In the genomic region with DNA sequence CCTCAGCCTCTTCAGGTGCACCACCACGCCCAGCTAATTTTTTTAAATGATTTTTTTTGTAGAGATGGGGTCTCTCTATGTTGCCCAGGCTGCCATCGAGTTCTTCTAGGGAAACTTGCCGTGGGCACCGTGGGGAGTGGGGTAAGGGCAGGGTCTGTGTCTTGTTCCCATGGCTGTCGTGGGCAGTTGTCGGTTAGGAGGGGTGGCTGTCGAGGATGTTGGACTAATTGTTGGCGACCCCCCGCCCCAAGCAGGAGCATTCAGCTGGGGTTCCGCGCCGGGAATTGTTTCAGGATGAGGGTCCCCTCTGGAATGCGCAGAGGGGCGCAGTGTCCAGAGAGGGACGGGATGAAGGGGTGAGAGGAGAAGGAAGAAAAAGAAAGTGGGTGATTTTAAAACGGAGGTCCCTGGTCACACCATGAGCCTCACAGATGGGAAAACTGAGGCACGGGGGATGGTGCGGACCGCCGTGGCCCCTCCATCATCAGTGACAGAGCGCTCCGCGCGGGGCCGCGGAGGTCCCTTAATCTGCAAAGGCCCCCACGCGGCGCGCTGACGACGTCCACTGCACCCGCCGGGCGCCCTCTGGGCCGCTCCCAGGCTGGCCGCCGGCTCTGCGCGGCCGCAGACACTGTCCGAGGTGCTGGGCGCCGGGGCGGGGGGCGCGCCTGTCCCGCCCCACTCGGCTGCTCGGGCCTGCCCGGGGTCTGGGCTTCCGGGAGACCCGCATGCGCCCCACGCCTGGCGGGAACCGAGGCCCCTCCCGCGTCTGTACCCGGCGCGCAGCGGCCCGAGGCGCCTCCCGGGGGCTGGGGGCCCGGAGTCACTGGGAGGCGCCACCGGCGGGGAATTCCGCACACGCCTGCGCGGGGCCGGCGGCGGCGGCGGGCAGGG, we compare ENCODE assay signal across 8 cellular contexts. TPM values are rescaled to one million over a fixed set of nuclear protein-coding genes. Genes with fewer than 3 reads are reported as not detected.
DNase-seq lines count a peak whose midpoint lies in the region; TF ChIP-seq lines count a peak whose summit lies in the region.

No MANE protein-coding gene starts in this region.

- H3K27ac ChIP-seq in VCaP = peak overlapping the region; percentile 98
- H3K27ac ChIP-seq in mammary epithelial cell (ENCODE audit: insufficient read depth, low read depth, low read length) = peak overlapping the region; percentile 69
- H3K27ac ChIP-seq in spleen = peak overlapping the region; percentile 88 to 98 (median 94)

- H3K4me3 ChIP-seq in mammary epithelial cell (replicated peaks in 1 of 3; ENCODE audit: insufficient read depth in 1 of 3, low read depth in 2 of 3, low read length in 3 of 3) (peak overlapping the region; percentile 38 to 45 (median 43)), spleen (peak overlapping the region; percentile 40 to 87 (median 65))

- CTCF ChIA-PET in mammary epithelial cell (lab: Charles Lee; ENCODE audit: low non-redundant PET) = interaction anchor here (0.6 kb wide), 1 partner anchor 1469 kb away, joined by 5 read pairs; no protein-coding TSS in a partner anchor

- H3K4me1 ChIP-seq in mammary epithelial cell (ENCODE audit: insufficient read depth, low read length) (peaks cover 39% of the 10 kb centered on the region), spleen (peaks cover 16 to 74% (median 64%) of the 10 kb centered on the region in 6 donors)

- H3K9ac ChIP-seq in mammary epithelial cell (ENCODE audit: insufficient read depth, low read length) = peak overlapping the region; percentile 61

- intact Hi-C loops in mammary epithelial cell (cut with micrococcal nuclease) (no loop called here), spleen (cut with DNase I; ENCODE audit: low total_unique reads) (no loop called here)

- H4K20me1 ChIP-seq in mammary epithelial cell (ENCODE audit: insufficient read depth, low read length) = no peaks in the 10 kb centered on the region

- H3K79me2 ChIP-seq in mammary epithelial cell (ENCODE audit: insufficient read depth, low read length) = peaks cover 32% of the 10 kb centered on the region

- peak overlapping the region; percentile 85 for H3K4me2 ChIP-seq in mammary epithelial cell (ENCODE audit: insufficient read depth, low read depth, low read length)

- in situ Hi-C loops in GM18951 (cut with MboI; ENCODE audit: low sequenced_read_pairs, unreplicated experiment) (no loop called here), mammary epithelial cell (cut with MboI; ENCODE audit: low sequenced_read_pairs in 2 of 2) (loop anchor here in 1 of 2 donors (10.0 kb wide), 1 partner anchor 115 kb away; a partner anchor contains a TSS)

- TF ChIP-seq CTCF in VCaP (conservative IDR thresholded peaks at IDR 0.05) (peak; percentile 10; the same call in 1 of the 2 replicates), mammary epithelial cell (conservative IDR thresholded peaks at IDR 0.05 in 1 of 2, IDR thresholded peaks at IDR 0.05 in 1 of 2; ENCODE audit: extremely low read depth in 1 of 2, insufficient read depth in 1 of 2, low read depth in 1 of 2, low read length in 2 of 2) (peak in 1 of 2 donors; percentile 6), spleen (IDR thresholded peaks at IDR 0.05 in 8 of 11, conservative IDR thresholded peaks at IDR 0.05 in 3 of 11) (no peak)

- TF ChIP-seq POLR2A in GM18951 (IDR thresholded peaks at IDR 0.05; ENCODE audit: extremely low read depth, insufficient read depth, insufficient read length) (peak; percentile 62), spleen (IDR thresholded peaks at IDR 0.05) (peak in 2 of 3 donors; percentile 31 to 35)

- H2AFZ ChIP-seq in mammary epithelial cell (ENCODE audit: low read depth, low read length) = peak overlapping the region; percentile 77

- no TSS peak for BruUV-seq in mammary epithelial cell (replicated peaks; lab: Mats Ljungman, UMichigan)

- WGBS in mammary epithelial cell (ENCODE audit: low coverage, missing lambda C conversion rate) = 23% methylated on average over 21 of the region's 79 CpGs
- 11 to 37% (median 19%) methylated on average over 31 to 79 of the region's 79 CpGs for WGBS in spleen, 5 donors

- no peaks in the 10 kb centered on the region for H3K27me3 ChIP-seq in mammary epithelial cell (ENCODE audit: insufficient read depth, low read length)
- no peaks in the 10 kb centered on the region for H3K27me3 ChIP-seq in spleen (replicated peaks in 1 of 7)

- H3K36me3 ChIP-seq in mammary epithelial cell (ENCODE audit: insufficient read depth, low read length) (no peaks in the 10 kb centered on the region), spleen (peaks cover 0 to 7% (median 0%) of the 10 kb centered on the region in 6 donors)

- H3K9me3 ChIP-seq in mammary epithelial cell (replicated peaks; ENCODE audit: insufficient read depth, low read length) (no peaks in the 10 kb centered on the region), spleen (no peaks in the 10 kb centered on the region)

- dilution Hi-C loops in mammary epithelial cell (cut with HindIII; ENCODE audit: low sequenced_read_pairs) = loop anchor here (5.0 kb wide), 1 partner anchor 43 kb away; no protein-coding TSS in a partner anchor

- peak; percentile 96 for DNase-seq in AG08396 (ENCODE audit: low spot score)
- peak; percentile 71 for DNase-seq in LHCN-M2 (ENCODE audit: low read depth)
- DNase-seq in mammary epithelial cell = peak; percentile 66
- DNase-seq in iris pigment epithelial cell (ENCODE audit: low read depth) = peak; percentile 75
- peak; percentile 95 for DNase-seq in spleen
- DNase-seq in OCI-M2 (lab: John Stamatoyannopoulos, UW; ENCODE audit: unreplicated experiment) = no peak

RNA-seq across cellular contexts. Expression of a gene that starts 0.8 kb away (rescaled TPM):
- total RNA-seq in LHCN-M2 (2014; rRNA removed) (53.7 and 64.9 TPM in 2 replicates), mammary epithelial cell (10 to 100 TPM; 69.8 to 94.4 TPM), spleen (100 to 1,000 TPM; 303 to 481 (median 353) TPM)
- polyA plus RNA-seq in LHCN-M2 (2012) = 28.0 TPM
- polyA plus RNA-seq in mammary epithelial cell (25.2 TPM), spleen (10 to 100 TPM; 36.7 to 78.7 (median 57.0) TPM)
- 139 TPM for polyA minus RNA-seq in mammary epithelial cell

RNA-seq across cellular contexts. Expression of a gene that starts 39.7 kb away (rescaled TPM):
- total RNA-seq in LHCN-M2 (2014; rRNA removed) (9.6 and 9.8 TPM in 2 replicates), mammary epithelial cell (10 to 100 TPM; 10.2 to 12.0 TPM), spleen (10 to 100 TPM; 22.8 to 39.7 (median 33.9) TPM)
- polyA plus RNA-seq in LHCN-M2 (2012) = 7.2 TPM
- polyA plus RNA-seq in mammary epithelial cell (1.5 TPM), spleen (10 to 100 TPM in 1 of 3 donors, 1 to 10 TPM in 2; 6.8 to 22.4 (median 8.2) TPM)
- 7.4 TPM for polyA minus RNA-seq in mammary epithelial cell

RNA-seq across cellular contexts. Expression of a gene that starts 39.8 kb away (rescaled TPM):
- total RNA-seq in LHCN-M2 (2014; rRNA removed) (20.4 and 25.0 TPM in 2 replicates), mammary epithelial cell (10 to 100 TPM; 18.3 to 38.0 TPM), spleen (100 to 1,000 TPM in 3 of 7 donors, 10 to 100 TPM in 4; 85.9 to 137 (median 95.1) TPM)
- 27.2 TPM for polyA plus RNA-seq in LHCN-M2 (2012)
- polyA plus RNA-seq in mammary epithelial cell (11.5 TPM), spleen (10 to 100 TPM; 23.6 to 63.4 (median 51.9) TPM)
- 26.0 TPM for polyA minus RNA-seq in mammary epithelial cell
